13 cellular contexts compared by ENCODE assay signal in genomic region chr2:205197468-205198129, GRCh38.
DNase-seq lines count a peak whose midpoint lies in the region; TF ChIP-seq lines count a peak whose summit lies in the region.
"Had no signal": no experiment of that assay in that cellular context is flagged by ENCODE, and none has a peak within 500 bp of the region (broad histone marks: within the 10 kb centered on the region; RNA-seq: fewer than 3 reads in every experiment).

No MANE protein-coding gene starts in this region.

- H3K36me3 ChIP-seq in CD4-positive, alpha-beta memory T cell (ENCODE audit: insufficient read depth, low read length), result no peaks in the 10 kb centered on the region
- H3K36me3 ChIP-seq in SK-N-SH (replicated peaks in 1 of 2; ENCODE audit: control insufficient read depth in 1 of 2, insufficient read depth in 2 of 2, low read length in 1 of 2) (no peaks in the 10 kb centered on the region), iPS DF 6.9 (ENCODE audit: control insufficient read depth, insufficient read depth, low read length) (no peaks in the 10 kb centered on the region), esophagus muscularis mucosa (peaks cover 0 to 9% (median 4%) of the 10 kb centered on the region in 4 donors), neuronal stem cell (replicated peaks in 1 of 2; ENCODE audit: control insufficient read depth in 2 of 2, insufficient read depth in 2 of 2, low read length in 2 of 2) (no peaks in the 10 kb centered on the region)
- H3K36me3 ChIP-seq: brain microvascular endothelial cell had no signal

- H3K9ac ChIP-seq in SK-N-SH, result no peak overlapping the region
- H3K9ac ChIP-seq in neuronal stem cell (ENCODE audit: low read depth, low read length, poor library complexity), result no peak overlapping the region

- H3K4me3 Mint-ChIP-seq in CD4-positive, alpha-beta memory T cell, result no peak overlapping the region
- H3K4me3 Mint-ChIP-seq: activated T-cell treated with anti-CD3 and anti-CD28 coated beads, Interleukin-2, amount 50 U/mL, for 72 hours; IgD-negative memory B cell had no signal

- no peak overlapping the region for H2BK5ac ChIP-seq in neuronal stem cell (ENCODE audit: low read length)

- H4K8ac ChIP-seq in neuronal stem cell (ENCODE audit: low read depth, low read length), result no peak overlapping the region

- TF ChIP-seq EP300 in SK-N-SH (IDR thresholded peaks at IDR 0.05; ENCODE audit: borderline replicate concordance in 1 of 2, low read depth in 1 of 2, low read length in 1 of 2) (no peak), esophagus muscularis mucosa (IDR thresholded peaks at IDR 0.05) (no peak)

- H3K4me2 ChIP-seq in SK-N-SH (peak overlapping the region; percentile 36; the same call in 1 of the 2 replicates), neuronal stem cell (ENCODE audit: insufficient read depth, low read length, poor library complexity, severe bottlenecking) (no peak overlapping the region)

- no peaks in the 10 kb centered on the region for H3K9me3 ChIP-seq in CD4-positive, alpha-beta memory T cell (ENCODE audit: control insufficient read depth in 1 of 2, low read length in 2 of 2)
- H3K9me3 ChIP-seq in SK-N-SH, result no peaks in the 10 kb centered on the region
- H3K9me3 ChIP-seq in iPS DF 6.9 (ENCODE audit: control insufficient read depth, insufficient read depth, low read length), result no peaks in the 10 kb centered on the region
- no peaks in the 10 kb centered on the region for H3K9me3 ChIP-seq in esophagus muscularis mucosa
- no peaks in the 10 kb centered on the region for H3K9me3 ChIP-seq in neuronal stem cell (replicated peaks in 1 of 2; ENCODE audit: control insufficient read depth in 2 of 2, insufficient read depth in 1 of 2, low read depth in 1 of 2, low read length in 2 of 2)

- no peak overlapping the region for H3K18ac ChIP-seq in neuronal stem cell (ENCODE audit: low read length)

- H3K79me1 ChIP-seq in neuronal stem cell (ENCODE audit: low read depth, low read length), result no peaks in the 10 kb centered on the region

- DNase-seq in NCI-H146 (lab: John Stamatoyannopoulos, UW) (peak; percentile 0), NCI-H146 treated with DMSO at 0.1 percent for 48 hours (lab: John Stamatoyannopoulos, UW; ENCODE audit: unreplicated experiment) (no peak), SK-N-SH (no peak), iPS DF 6.9 (ENCODE audit: low read depth, low spot score) (no peak), esophagus muscularis mucosa (ENCODE audit: extremely low spot score) (no peak), neuronal stem cell (ENCODE audit: low spot score) (no peak)
- peak; percentile 11 to 47 (median 15) for DNase-seq in CD4-positive, alpha-beta memory T cell
- no peak for DNase-seq in activated CD4-positive, CD25-positive, alpha-beta regulatory T cell treated with anti-CD3 and anti-CD28 coated beads, Interleukin-2, amount 50 U/mL, for 72 hours
- DNase-seq: H7 had no signal

- H3K27me3 ChIP-seq in CD4-positive, alpha-beta memory T cell (ENCODE audit: insufficient read depth, low read length), result no peaks in the 10 kb centered on the region
- H3K27me3 ChIP-seq in SK-N-SH (ENCODE audit: insufficient read depth), result no peaks in the 10 kb centered on the region
- H3K27me3 ChIP-seq in iPS DF 6.9 (ENCODE audit: control insufficient read depth, insufficient read depth, low read length), result no peaks in the 10 kb centered on the region
- no peaks in the 10 kb centered on the region for H3K27me3 ChIP-seq in esophagus muscularis mucosa
- H3K27me3 ChIP-seq in neuronal stem cell (ENCODE audit: control insufficient read depth in 3 of 3, insufficient read depth in 3 of 3, low read depth in 1 of 3, low read length in 3 of 3), result no peaks in the 10 kb centered on the region
- H3K27me3 ChIP-seq: brain microvascular endothelial cell had no signal

- no peaks in the 10 kb centered on the region for H3K4me1 ChIP-seq in CD4-positive, alpha-beta memory T cell (ENCODE audit: insufficient read depth, low read length)
- peaks cover 9 to 15% of the 10 kb centered on the region in 2 experiments; a peak in 2 of 4 replicates for H3K4me1 ChIP-seq in SK-N-SH (ENCODE audit: control insufficient read depth in 1 of 2, insufficient read depth in 2 of 2, low read depth in 1 of 2, low read length in 1 of 2)
- peaks cover 2% of the 10 kb centered on the region; the same call in 1 of the 2 replicates for H3K4me1 ChIP-seq in iPS DF 6.9 (ENCODE audit: control insufficient read depth, insufficient read depth, low read length)
- peaks cover 0 to 8% (median 7%) of the 10 kb centered on the region in 4 donors for H3K4me1 ChIP-seq in esophagus muscularis mucosa
- H3K4me1 ChIP-seq in neuronal stem cell (ENCODE audit: control insufficient read depth in 2 of 2, insufficient read depth in 1 of 2, low read depth in 1 of 2, low read length in 2 of 2), result peaks cover 0 to 3% of the 10 kb centered on the region in 2 donors

- H4K20me1 ChIP-seq in SK-N-SH (ENCODE audit: insufficient read depth), result no peaks in the 10 kb centered on the region

- TF ChIP-seq POLR2A in esophagus muscularis mucosa (IDR thresholded peaks at IDR 0.05; ENCODE audit: low read depth), result no peak

- TF ChIP-seq CTCF in SK-N-SH (IDR thresholded peaks at IDR 0.05), result no peak
- TF ChIP-seq CTCF in esophagus muscularis mucosa (IDR thresholded peaks at IDR 0.05), result no peak

- H2BK120ac ChIP-seq in neuronal stem cell (ENCODE audit: low read depth, low read length), result no peak overlapping the region

- H2AFZ ChIP-seq in SK-N-SH (ENCODE audit: low read depth) (peak overlapping the region; percentile 73), neuronal stem cell (ENCODE audit: low read length) (no peak overlapping the region)

- intact Hi-C loops in CD4-positive, alpha-beta memory T cell (cut with micrococcal nuclease), result no loop called here
- intact Hi-C loops in esophagus muscularis mucosa (cut with DNase I), result no loop called here

- H2BK12ac ChIP-seq in neuronal stem cell (ENCODE audit: low read length), result no peak overlapping the region

- H3K36me3 Mint-ChIP-seq in CD4-positive, alpha-beta memory T cell, result no peaks in the 10 kb centered on the region
- H3K36me3 Mint-ChIP-seq: IgD-negative memory B cell had no signal

- H3K27me3 Mint-ChIP-seq in CD4-positive, alpha-beta memory T cell, result no peaks in the 10 kb centered on the region

- peaks cover 0 to 5% (median 4%) of the 10 kb centered on the region in 4 donors for H3K4me1 Mint-ChIP-seq in CD4-positive, alpha-beta memory T cell

- H3K9me3 Mint-ChIP-seq in CD4-positive, alpha-beta memory T cell, result no peaks in the 10 kb centered on the region
- H3K9me3 Mint-ChIP-seq: activated T-cell treated with anti-CD3 and anti-CD28 coated beads, Interleukin-2, amount 50 U/mL, for 72 hours; IgD-negative memory B cell had no signal

- no peak overlapping the region for H2AK5ac ChIP-seq in neuronal stem cell (ENCODE audit: low read depth, low read length)

- no peak overlapping the region for H3K23ac ChIP-seq in neuronal stem cell (ENCODE audit: low read depth, low read length, poor library complexity)

- H3K9me2 ChIP-seq in SK-N-SH, result no peaks in the 10 kb centered on the region

- H3K14ac ChIP-seq in neuronal stem cell (ENCODE audit: low read length), result no peak overlapping the region

- no peak overlapping the region for H3K4ac ChIP-seq in neuronal stem cell (ENCODE audit: low read length)

- H2BK15ac ChIP-seq in neuronal stem cell (ENCODE audit: low read length), result no peak overlapping the region

- no peak overlapping the region for H3K27ac Mint-ChIP-seq in CD4-positive, alpha-beta memory T cell
- H3K27ac Mint-ChIP-seq: activated T-cell treated with anti-CD3 and anti-CD28 coated beads, Interleukin-2, amount 50 U/mL, for 72 hours; IgD-negative memory B cell had no signal

- H3K79me2 ChIP-seq in SK-N-SH (ENCODE audit: insufficient read depth), result no peaks in the 10 kb centered on the region

- no peak for TF ChIP-seq RAD21 in SK-N-SH (IDR thresholded peaks at IDR 0.05; ENCODE audit: low read length)

- POLR2A ChIA-PET in CD4-positive, alpha-beta memory T cell (lab: Charles Lee; ENCODE audit: partially characterized antibody), result interaction anchor here (1.2 kb wide), 1 partner anchor 15 kb away, joined by 3 read pairs; no protein-coding TSS in a partner anchor
- POLR2A ChIA-PET in SK-N-SH (lab: Yijun Ruan, JAX), result no interaction called here

- CTCF ChIA-PET in CD4-positive, alpha-beta memory T cell (lab: Charles Lee; ENCODE audit: partially characterized antibody), result no interaction called here
- CTCF ChIA-PET in SK-N-SH (lab: Yijun Ruan, JAX), result no interaction called here

- H4K91ac ChIP-seq in neuronal stem cell (ENCODE audit: low read depth, low read length, poor library complexity), result no peak overlapping the region

- H3K27ac ChIP-seq in CD4-positive, alpha-beta memory T cell (ENCODE audit: low read depth, low read length), result no peak overlapping the region
- peak overlapping the region; percentile 40 to 67; a peak in 3 of 4 replicates for H3K27ac ChIP-seq in SK-N-SH (ENCODE audit: low read depth in 2 of 2, low read length in 1 of 2)
- peak overlapping the region; percentile 26 for H3K27ac ChIP-seq in iPS DF 6.9 (ENCODE audit: low read length)
- no peak overlapping the region for H3K27ac ChIP-seq in esophagus muscularis mucosa (replicated peaks in 1 of 4)
- H3K27ac ChIP-seq in neuronal stem cell (replicated peaks; ENCODE audit: low read length), result no peak overlapping the region
- H3K27ac ChIP-seq: brain microvascular endothelial cell, epithelial cell of prostate had no signal

- H3F3A ChIP-seq in SK-N-SH (replicated peaks; ENCODE audit: insufficient read depth), result peaks cover 15% of the 10 kb centered on the region

- no peak overlapping the region for H3K4me3 ChIP-seq in CD4-positive, alpha-beta memory T cell (ENCODE audit: low read length in 2 of 2)
- H3K4me3 ChIP-seq in SK-N-SH (ENCODE audit: low read depth in 2 of 2, low read length in 1 of 2) (no peak overlapping the region), iPS DF 6.9 (ENCODE audit: low read length) (no peak overlapping the region), esophagus muscularis mucosa (no peak overlapping the region), neuronal stem cell (ENCODE audit: low read length in 2 of 2) (no peak overlapping the region)

TF ChIP-seq in SK-N-SH, 30 proteins besides CTCF, POLR2A, EP300 and RAD21 (continues in another document):
- TF ChIP-seq RXRA (IDR thresholded peaks at IDR 0.05; ENCODE audit: borderline replicate concordance, low read depth), result no peak
- no peak for TF ChIP-seq TCF12 (IDR thresholded peaks at IDR 0.05)
- no peak for TF ChIP-seq YY1 (IDR thresholded peaks at IDR 0.05; ENCODE audit: low read depth)
- TF ChIP-seq IRF3 (IDR thresholded peaks at IDR 0.05; ENCODE audit: low read depth, low read length), result no peak
- TF ChIP-seq NFIC (IDR thresholded peaks at IDR 0.05; ENCODE audit: borderline replicate concordance), result no peak
- no peak for TF ChIP-seq TEAD4 (IDR thresholded peaks at IDR 0.05; ENCODE audit: borderline replicate concordance, insufficient read depth)

Comparison
In these comparisons a context has a peak if more than half of its experiments do, and no peak if none do; other contexts are left out.
1. DNase-seq: peak in NCI-H146 (single experiment) and CD4-positive, alpha-beta memory T cell (5 of 5); none in NCI-H146 treated with DMSO at 0.1 percent for 48 hours (single experiment), SK-N-SH (single experiment), iPS DF 6.9 (single experiment), esophagus muscularis mucosa (single experiment), neuronal stem cell (single experiment) and activated CD4-positive, CD25-positive, alpha-beta regulatory T cell treated with anti-CD3 and anti-CD28 coated beads, Interleukin-2, amount 50 U/mL, for 72 hours (single experiment).
2. H3K27ac ChIP-seq: peak in SK-N-SH (2 of 2) and iPS DF 6.9 (single experiment); none in CD4-positive, alpha-beta memory T cell (single experiment), esophagus muscularis mucosa (0 of 4) and neuronal stem cell (single experiment).